ENCODE assay signal across 18 cellular contexts in genomic region chr6:113655761-113656160, GRCh38.
"Had no signal": no experiment of that assay in that cellular context is flagged by ENCODE, and none has a peak within 500 bp of the region (broad histone marks: within the 10 kb centered on the region; RNA-seq: fewer than 3 reads in every experiment).

No MANE protein-coding gene starts in this region.

- DNase-seq: IMR-90, Karpas-422, KG1, MM.1S, NCI-H1092 treated with DMSO at 0.1 percent for 48 hours, NCI-H1436, NCI-H187, NCI-H2029, NCI-H2081 treated with DMSO at 0.1 percent for 48 hours, NCI-H2171, NCI-H226, NCI-H446, NCI-H510A, NCI-H524 treated with DMSO at 0.1 percent for 48 hours, NCI-H69, NCI-H774, RPMI8226, SHP77 had no signal
